10 cellular contexts compared by ENCODE assay signal in the genomic region with DNA sequence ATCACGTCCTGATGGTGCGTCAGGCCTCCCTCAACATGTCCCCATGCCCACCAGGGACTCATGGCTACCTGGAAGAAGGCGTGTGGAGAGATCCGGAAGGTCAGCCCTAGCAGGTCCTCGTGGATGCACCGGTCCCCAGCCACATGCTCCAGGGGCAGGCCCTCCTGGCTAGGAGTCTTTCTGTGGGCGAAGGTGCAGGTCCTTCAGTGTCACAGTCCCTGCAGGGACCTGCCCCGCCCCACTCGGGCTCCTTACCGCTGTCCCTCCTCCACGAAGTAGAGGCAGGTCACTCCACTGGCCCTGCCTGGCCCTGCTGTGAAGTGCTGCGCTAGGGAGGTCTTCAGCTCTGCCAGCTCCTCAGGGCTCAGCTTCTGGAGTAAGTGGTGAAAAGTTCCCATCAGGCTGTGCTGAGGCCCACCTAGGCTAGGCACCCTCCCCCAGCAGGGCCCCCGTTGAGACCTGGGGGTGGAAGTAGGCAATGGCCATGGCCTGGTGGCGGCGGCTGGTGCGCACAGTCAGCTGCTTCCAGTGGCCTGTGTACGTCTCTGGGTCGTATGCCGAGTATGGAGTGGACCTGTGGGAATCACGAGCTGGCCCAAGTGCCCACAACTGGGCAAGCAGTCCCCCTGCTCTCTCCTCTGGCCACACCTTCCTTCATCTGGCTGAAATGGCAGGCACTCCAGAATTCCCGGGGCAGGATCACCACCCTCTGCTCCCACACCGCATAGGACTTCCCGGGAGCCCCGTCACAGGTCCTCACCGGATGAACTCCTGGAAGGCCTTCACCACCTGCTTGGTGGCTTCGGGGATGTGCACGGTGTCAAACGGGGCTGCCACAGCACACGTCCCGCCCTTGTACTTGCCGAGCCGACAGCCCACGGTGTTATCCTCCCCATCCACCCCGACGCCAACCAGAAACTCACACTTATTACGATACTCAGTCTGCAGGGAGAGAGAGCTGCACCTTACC. TPM values are rescaled to one million over a fixed set of nuclear protein-coding genes. Genes with fewer than 3 reads are reported as not detected.
DNase-seq lines count a peak whose midpoint lies in the region; ATAC-seq and TF ChIP-seq lines count a peak whose summit lies in the region.
"Had no signal": no experiment of that assay in that cellular context is flagged by ENCODE, and none has a peak within 500 bp of the region (broad histone marks: within the 10 kb centered on the region; RNA-seq: fewer than 3 reads in every experiment).

No MANE protein-coding gene starts in this region.

- H3K4me3 ChIP-seq in CD4-positive, CD25-positive, alpha-beta regulatory T cell (ENCODE audit: low read depth, low read length), result no peak overlapping the region
- H3K4me3 ChIP-seq in HL-60 (replicated peaks; ENCODE audit: insufficient read depth, low read length) (no peak overlapping the region), adipocyte (ENCODE audit: low read length) (peak overlapping the region; percentile 97)

- peaks cover 25% of the 10 kb centered on the region for H3K36me3 ChIP-seq in CD4-positive, CD25-positive, alpha-beta regulatory T cell (ENCODE audit: control insufficient read depth, insufficient read depth, low read length)
- peaks cover 51% of the 10 kb centered on the region for H3K36me3 ChIP-seq in adipocyte (ENCODE audit: control insufficient read depth, insufficient read depth, low read length, severe bottlenecking)

- H3K4me3 Mint-ChIP-seq in CD4-positive, CD25-positive, alpha-beta regulatory T cell, result peak overlapping the region; percentile 51 to 79 (median 72)
- H3K4me3 Mint-ChIP-seq in nephron, result peak overlapping the region; percentile 65 to 94 (median 84)

- peaks cover 0 to 49% (median 26%) of the 10 kb centered on the region in 4 donors for H3K4me1 Mint-ChIP-seq in CD4-positive, CD25-positive, alpha-beta regulatory T cell
- peaks cover 11% of the 10 kb centered on the region for H3K4me1 Mint-ChIP-seq in nephron

- peak overlapping the region; percentile 98 for H3K9ac ChIP-seq in adipocyte (ENCODE audit: low read length)

- H3K9me3 Mint-ChIP-seq in CD4-positive, CD25-positive, alpha-beta regulatory T cell, result peaks cover 0 to 2% (median 0%) of the 10 kb centered on the region in 7 donors
- no peaks in the 10 kb centered on the region for H3K9me3 Mint-ChIP-seq in nephron

- peak overlapping the region; percentile 81 to 95 (median 88) for H3K27ac Mint-ChIP-seq in CD4-positive, CD25-positive, alpha-beta regulatory T cell
- H3K27ac Mint-ChIP-seq in nephron, result peak overlapping the region; percentile 14 to 41 (median 37)

- ATAC-seq in CD4-positive, CD25-positive, alpha-beta regulatory T cell (ENCODE audit: low read depth in 2 of 2), result no peak
- ATAC-seq in GM18498 (IDR thresholded peaks at IDR 0.05; ENCODE audit: unreplicated experiment) (no peak), GM18907 (IDR thresholded peaks at IDR 0.05; ENCODE audit: unreplicated experiment) (no peak)

- H3K4me1 ChIP-seq in CD4-positive, CD25-positive, alpha-beta regulatory T cell (ENCODE audit: control insufficient read depth, insufficient read depth, low read length, poor library complexity, severe bottlenecking), result peaks cover 46% of the 10 kb centered on the region
- H3K4me1 ChIP-seq in adipocyte (ENCODE audit: control insufficient read depth, insufficient read depth, low read length), result peaks cover 36% of the 10 kb centered on the region

- no peaks in the 10 kb centered on the region for H3K9me3 ChIP-seq in CD4-positive, CD25-positive, alpha-beta regulatory T cell (ENCODE audit: control insufficient read depth in 2 of 2, low read length in 2 of 2)
- no peaks in the 10 kb centered on the region for H3K9me3 ChIP-seq in adipocyte (ENCODE audit: control insufficient read depth, low read length)

- no peaks in the 10 kb centered on the region for H3K27me3 Mint-ChIP-seq in CD4-positive, CD25-positive, alpha-beta regulatory T cell
- no peaks in the 10 kb centered on the region for H3K27me3 Mint-ChIP-seq in nephron (ENCODE audit: low read depth)

- DNase-seq in CD4-positive, CD25-positive, alpha-beta regulatory T cell, result no peak
- no peak for DNase-seq in HL-60 (ENCODE audit: low read depth in 1 of 2, low spot score in 1 of 2)
- DNase-seq in adipocyte (ENCODE audit: low read depth), result no peak
- no peak for DNase-seq in GM20000 (ENCODE audit: low spot score)
- no peak for DNase-seq in epidermal melanocyte (ENCODE audit: insufficient read length, low spot score)
- DNase-seq: SHP77 treated with DMSO at 0.1 percent for 48 hours had no signal

- no peak overlapping the region for H3K27ac ChIP-seq in CD4-positive, CD25-positive, alpha-beta regulatory T cell (ENCODE audit: insufficient read depth, low read length, poor library complexity, severe bottlenecking)
- H3K27ac ChIP-seq in HL-60 (replicated peaks), result peak overlapping the region; percentile 90
- H3K27ac ChIP-seq: epithelial cell of prostate had no signal

- no peaks in the 10 kb centered on the region for H3K27me3 ChIP-seq in CD4-positive, CD25-positive, alpha-beta regulatory T cell (ENCODE audit: control insufficient read depth, insufficient read depth, low read length)
- H3K27me3 ChIP-seq in HL-60 (ENCODE audit: insufficient read depth, poor library complexity, severe bottlenecking) (no peaks in the 10 kb centered on the region), adipocyte (replicated peaks; ENCODE audit: control insufficient read depth, insufficient read depth, low read length) (no peaks in the 10 kb centered on the region)

- H3K36me3 Mint-ChIP-seq in CD4-positive, CD25-positive, alpha-beta regulatory T cell, result peaks cover 5% of the 10 kb centered on the region
- peaks cover 21% of the 10 kb centered on the region for H3K36me3 Mint-ChIP-seq in nephron (ENCODE audit: low read depth)

- TF ChIP-seq CTCF in HL-60 (IDR thresholded peaks at IDR 0.05; ENCODE audit: insufficient read depth, low read length), result no peak
- no peak for TF ChIP-seq CTCF in nephron (IDR thresholded peaks at IDR 0.05; ENCODE audit: unreplicated experiment in 3 of 3)
- TF ChIP-seq CTCF in GM20000 (IDR thresholded peaks at IDR 0.05; ENCODE audit: extremely low read depth, missing control alignments), result no peak

RNA-seq across cellular contexts. Expression of a gene that starts 1.1 kb away (rescaled TPM):
- 67.2 TPM for total RNA-seq in CD4-positive, CD25-positive, alpha-beta regulatory T cell
- polyA plus RNA-seq in CD4-positive, CD25-positive, alpha-beta regulatory T cell, result 10 to 100 TPM; 80.7 to 93.9 (median 90.2) TPM

RNA-seq across cellular contexts. Expression of a gene that starts 2.2 kb away (rescaled TPM):
- total RNA-seq in CD4-positive, CD25-positive, alpha-beta regulatory T cell, result 75.2 TPM
- polyA plus RNA-seq in CD4-positive, CD25-positive, alpha-beta regulatory T cell, result 10 to 100 TPM; 24.5 to 30.2 (median 28.1) TPM

RNA-seq across cellular contexts. Expression of a gene that starts 16.8 kb away (rescaled TPM):
- total RNA-seq in CD4-positive, CD25-positive, alpha-beta regulatory T cell, result 76.7 TPM
- polyA plus RNA-seq in CD4-positive, CD25-positive, alpha-beta regulatory T cell, result 1 to 10 TPM; 1.2 to 4.3 (median 1.6) TPM

RNA-seq across cellular contexts. Expression of a gene that starts 34.8 kb away (rescaled TPM):
- total RNA-seq in CD4-positive, CD25-positive, alpha-beta regulatory T cell, result 41.1 TPM
- polyA plus RNA-seq in CD4-positive, CD25-positive, alpha-beta regulatory T cell, result 1 to 10 TPM; 2.7 to 6.6 (median 4.5) TPM

RNA-seq across cellular contexts. Expression of a gene that starts 36.1 kb away (rescaled TPM):
- 0.44 TPM for total RNA-seq in CD4-positive, CD25-positive, alpha-beta regulatory T cell
- not detected for polyA plus RNA-seq in CD4-positive, CD25-positive, alpha-beta regulatory T cell
